ENCODE assay signal across 21 cellular contexts in the genomic region with DNA sequence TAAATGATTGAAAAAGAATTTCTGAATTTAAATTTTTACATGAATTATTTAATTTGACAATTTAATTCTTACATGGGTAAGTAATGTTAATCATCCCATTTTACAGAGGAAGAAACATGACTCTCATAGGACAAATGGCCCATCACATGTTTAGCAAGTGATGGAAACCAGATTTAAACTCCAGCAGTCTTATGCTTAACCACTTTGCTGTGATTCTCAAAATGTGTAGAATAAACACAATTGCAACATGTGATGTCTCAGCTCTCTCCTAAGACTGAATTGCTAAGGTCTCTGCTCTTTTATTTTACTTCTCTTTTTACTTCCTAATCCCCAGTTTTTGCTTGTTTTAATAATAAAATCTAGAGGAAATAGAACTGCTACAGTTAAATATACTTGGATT. TPM values are rescaled to one million over a fixed set of nuclear protein-coding genes. Genes with fewer than 3 reads are reported as not detected.
DNase-seq lines count a peak whose midpoint lies in the region; ATAC-seq and TF ChIP-seq lines count a peak whose summit lies in the region.
"Had no signal": no experiment of that assay in that cellular context is flagged by ENCODE, and none has a peak within 500 bp of the region (broad histone marks: within the 10 kb centered on the region; RNA-seq: fewer than 3 reads in every experiment).

No MANE protein-coding gene starts in this region.

- no peak for TF ChIP-seq CTCF in fibroblast of mammary gland (conservative IDR thresholded peaks at IDR 0.05; ENCODE audit: control insufficient read depth, insufficient read depth, low read depth, low read length)

- no peak overlapping the region for H3K4ac ChIP-seq in mesenchymal stem cell (ENCODE audit: low read depth in 1 of 2, low read length in 2 of 2)

- H2BK15ac ChIP-seq in mesenchymal stem cell (ENCODE audit: low read depth, poor library complexity, severe bottlenecking): no peak overlapping the region

- H2BK12ac ChIP-seq in mesenchymal stem cell (ENCODE audit: low read length in 2 of 2): no peak overlapping the region

- H3K9me3 ChIP-seq in adipocyte (ENCODE audit: control insufficient read depth, low read length): no peaks in the 10 kb centered on the region
- no peaks in the 10 kb centered on the region for H3K9me3 ChIP-seq in mesenchymal stem cell (ENCODE audit: control insufficient read depth, low read length)
- H3K9me3 ChIP-seq: BE2C had no signal

- H2BK5ac ChIP-seq in mesenchymal stem cell (ENCODE audit: low read depth, low read length, poor library complexity, severe bottlenecking): no peak overlapping the region

- no peaks in the 10 kb centered on the region for H3K36me3 ChIP-seq in adipocyte (ENCODE audit: control insufficient read depth, insufficient read depth, low read length, severe bottlenecking)
- peaks cover 0 to 3% of the 10 kb centered on the region in 2 experiments for H3K36me3 ChIP-seq in mesenchymal stem cell (ENCODE audit: control insufficient read depth in 1 of 2, insufficient read depth in 2 of 2, low read depth in 1 of 2, low read length in 2 of 2)
- H3K36me3 ChIP-seq: BE2C had no signal

- H3K18ac ChIP-seq in mesenchymal stem cell (ENCODE audit: low read depth in 1 of 2, low read length in 2 of 2): no peak overlapping the region

- H4K91ac ChIP-seq in mesenchymal stem cell (ENCODE audit: low read length): no peak overlapping the region

- H3K23ac ChIP-seq in mesenchymal stem cell (ENCODE audit: low read length in 2 of 2): no peak overlapping the region

- H3K27me3 ChIP-seq in adipocyte (replicated peaks; ENCODE audit: control insufficient read depth, insufficient read depth, low read length) (no peaks in the 10 kb centered on the region), mesenchymal stem cell (ENCODE audit: control insufficient read depth in 1 of 2, insufficient read depth in 1 of 2, low read length in 2 of 2) (no peaks in the 10 kb centered on the region)
- H3K27me3 ChIP-seq: BE2C had no signal

- H2BK120ac ChIP-seq in mesenchymal stem cell (ENCODE audit: low read depth, low read length): no peak overlapping the region

- H4K8ac ChIP-seq in mesenchymal stem cell (ENCODE audit: low read length): no peak overlapping the region

- H3K14ac ChIP-seq in mesenchymal stem cell (ENCODE audit: low read length in 2 of 2): no peak overlapping the region

- no peak overlapping the region for H2AK5ac ChIP-seq in mesenchymal stem cell (ENCODE audit: low read length, severe bottlenecking)

- H3K27ac ChIP-seq in mesenchymal stem cell (ENCODE audit: low read length, poor library complexity, severe bottlenecking): no peak overlapping the region

- H2AFZ ChIP-seq in mesenchymal stem cell (ENCODE audit: low read depth, low read length): no peak overlapping the region
- H2AFZ ChIP-seq: GM23338 had no signal

- peak; percentile 2 for DNase-seq in MV-4-11 (lab: John Stamatoyannopoulos, UW)
- peak; percentile 28 for DNase-seq in adipocyte (ENCODE audit: low read depth)
- DNase-seq in fibroblast of mammary gland (ENCODE audit: low read depth): peak; percentile 30
- peak; percentile 38 for DNase-seq in mesenchymal stem cell
- no peak for DNase-seq in NCI-H510A (lab: John Stamatoyannopoulos, UW)
- DNase-seq: ACHN; BE2C; C1 segment of cervical spinal cord; CD4-positive, CD25-positive, alpha-beta regulatory T cell; CD8-positive, alpha-beta memory T cell; COR-L47; DMS 273 treated with DMSO at 0.1 percent for 48 hours; DMS53; DND-41; EL; HCEC 1CT had no signal

- no peak for ATAC-seq in HG03095 (IDR thresholded peaks at IDR 0.05; ENCODE audit: unreplicated experiment)
- ATAC-seq in HG03571 (IDR thresholded peaks at IDR 0.05; ENCODE audit: unreplicated experiment): no peak
- no peak for ATAC-seq in GM18909 (IDR thresholded peaks at IDR 0.05; ENCODE audit: poor library complexity, unreplicated experiment)
- ATAC-seq: GM12878, GM23338 had no signal

- H3K4me1 ChIP-seq in adipocyte (ENCODE audit: control insufficient read depth, insufficient read depth, low read length) (no peaks in the 10 kb centered on the region), mesenchymal stem cell (ENCODE audit: control insufficient read depth, insufficient read depth, low read depth, low read length) (no peaks in the 10 kb centered on the region)
- H3K4me1 ChIP-seq: BE2C had no signal

- H3K9ac ChIP-seq in adipocyte (ENCODE audit: low read length) (no peak overlapping the region), mesenchymal stem cell (ENCODE audit: low read length) (no peak overlapping the region)

- H3K4me3 ChIP-seq in adipocyte (ENCODE audit: low read length): no peak overlapping the region
- no peak overlapping the region for H3K4me3 ChIP-seq in fibroblast of mammary gland (ENCODE audit: control insufficient read depth, low read depth, low read length)
- H3K4me3 ChIP-seq in mesenchymal stem cell (ENCODE audit: insufficient read depth in 1 of 2, low read depth in 1 of 2, low read length in 2 of 2): no peak overlapping the region
- H3K4me3 ChIP-seq: GM12878, GM23338 had no signal

- H3K4me2 ChIP-seq in mesenchymal stem cell (ENCODE audit: low read length, poor library complexity, severe bottlenecking): no peak overlapping the region
- H3K4me2 ChIP-seq: GM23338 had no signal

- H3K79me1 ChIP-seq in mesenchymal stem cell (replicated peaks; ENCODE audit: low read length, poor library complexity, severe bottlenecking): peaks cover 17% of the 10 kb centered on the region

RNA-seq across cellular contexts. Expression of a gene that starts 42.8 kb away (rescaled TPM):
- polyA plus RNA-seq in mesenchymal stem cell (2013, experiment 1 of 2): 18.9 TPM
- polyA plus RNA-seq in mesenchymal stem cell (2013, experiment 2 of 2): 19.8 TPM

RNA-seq across cellular contexts. Expression of a gene that starts 43.3 kb away (rescaled TPM):
- polyA plus RNA-seq in mesenchymal stem cell (2013, experiment 1 of 2): 196 TPM
- polyA plus RNA-seq in mesenchymal stem cell (2013, experiment 2 of 2): 205 TPM
